Comparison of ENCODE assay signal across 1 cellular context in genomic region chr11:32939046-32939445, GRCh38.
TF ChIP-seq lines count a peak whose summit lies in the region.

No MANE protein-coding gene starts in this region.

TF ChIP-seq in GM12878, 131 proteins besides CTCF, POLR2A, EP300 and RAD21 (continued from another document):
- TF ChIP-seq YY1 (IDR thresholded peaks at IDR 0.05; ENCODE audit: low read depth, low read length) (peak; percentile 58; the same call in 1 of the 2 replicates), NFYA (IDR thresholded peaks at IDR 0.05; ENCODE audit: borderline replicate concordance, low read depth, low read length) (no peak), PBX3 (IDR thresholded peaks at IDR 0.05; ENCODE audit: insufficient replicate concordance, low read depth, low read length) (no peak), ZBED1 (IDR thresholded peaks at IDR 0.05; ENCODE audit: borderline replicate concordance) (no peak), ZSCAN29 (IDR thresholded peaks at IDR 0.05) (no peak), SPI1 (IDR thresholded peaks at IDR 0.05; ENCODE audit: borderline replicate concordance, insufficient read depth, low read depth, low read length) (no peak)
